In the genomic region with DNA sequence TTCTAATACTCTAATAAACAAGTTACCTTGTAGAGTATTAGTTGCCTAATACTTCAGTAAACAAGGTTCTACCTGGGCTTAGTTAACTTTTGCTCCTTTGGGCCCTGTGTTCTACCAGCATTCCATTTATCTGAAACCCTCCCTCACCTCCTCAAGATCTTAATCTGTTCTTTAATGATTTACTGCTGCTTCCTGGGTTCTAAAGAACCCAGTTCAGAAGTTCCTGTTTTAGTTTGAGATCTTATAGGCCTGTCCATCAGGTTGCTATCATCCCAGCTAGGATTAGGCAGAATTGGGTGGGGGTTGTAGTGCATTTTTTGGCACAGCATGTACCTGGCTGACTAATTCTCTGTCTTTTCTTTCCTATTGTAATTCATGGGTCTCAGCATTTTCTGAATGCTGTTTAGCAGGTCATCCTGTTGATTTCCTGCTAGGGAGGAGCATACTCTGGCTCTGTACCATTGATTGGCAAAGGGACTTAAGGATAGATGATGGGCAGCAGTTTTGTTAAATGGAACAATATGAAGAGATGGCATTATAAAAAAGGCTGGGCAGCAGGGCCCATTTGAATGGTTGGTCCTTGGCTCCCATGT, we compare ENCODE assay signal across 18 cellular contexts.
"Had no signal": no experiment of that assay in that cellular context is flagged by ENCODE, and none has a peak within 500 bp of the region (broad histone marks: within the 10 kb centered on the region; RNA-seq: fewer than 3 reads in every experiment).

No MANE protein-coding gene starts in this region.

- H3K27ac ChIP-seq: body of pancreas, gastroesophageal sphincter, neutrophil, tibial artery, vagina had no signal

- ATAC-seq: activated T-helper 17 cell treated with anti-CD3 and anti-CD28 coated beads, Interleukin-2, amount 50 U/mL, for 72 hours; body of pancreas; gastroesophageal sphincter; mucosa of descending colon; naive thymus-derived CD8-positive, alpha-beta T cell; stimulated activated effector memory CD8-positive, alpha-beta T cell treated with anti-CD3 and anti-CD28 coated beads, Interleukin-12 subunit alpha, Interleukin-12 subunit beta, amount 100 ng/mL, for 72 hours; T-cell had no signal

- H3K4me1 ChIP-seq: body of pancreas, gastroesophageal sphincter, tibial artery, vagina had no signal

- DNase-seq: activated CD4-positive, alpha-beta T cell treated with anti-CD3 and anti-CD28 coated beads, Interleukin-2, amount 10 ng/mL, durations not matched to agents 7 days and 5 days; activated CD4-positive, CD25-positive, alpha-beta regulatory T cell; activated naive CD4-positive, alpha-beta T cell treated with anti-CD3 and anti-CD28 coated beads, Interleukin-2, amount 50 U/mL, for 16 hours; activated T-cell treated with anti-CD3 and anti-CD28 coated beads for 4 hours; body of pancreas; hippocampal formation; mammary epithelial cell; mucosa of descending colon; naive thymus-derived CD8-positive, alpha-beta T cell; small intestine; T-cell; T1000; tibial artery had no signal

- H3K4me3 ChIP-seq: body of pancreas, gastroesophageal sphincter, mucosa of descending colon, tibial artery, vagina had no signal

- H3K27me3 ChIP-seq: body of pancreas, gastroesophageal sphincter, neutrophil, tibial artery, vagina had no signal

- FAIRE-seq: small intestine had no signal

- H3K36me3 ChIP-seq: neutrophil, vagina had no signal

- H3K9me3 ChIP-seq: body of pancreas, gastroesophageal sphincter, mucosa of descending colon, neutrophil, tibial artery, vagina had no signal
